31 cellular contexts compared by ENCODE assay signal in genomic region chr7:101599787-101600186, GRCh38. TPM values are rescaled to one million over a fixed set of nuclear protein-coding genes. Genes with fewer than 3 reads are reported as not detected.
"Had no signal": no experiment of that assay in that cellular context is flagged by ENCODE, and none has a peak within 500 bp of the region (broad histone marks: within the 10 kb centered on the region; RNA-seq: fewer than 3 reads in every experiment).

No MANE protein-coding gene starts in this region.

- H3K27me3 Mint-ChIP-seq: stimulated activated naive CD8-positive, alpha-beta T cell treated with anti-CD3 and anti-CD28 coated beads, Interleukin-15, amount 100 ng/mL, for 72 hours had no signal

- H3K36me3 Mint-ChIP-seq: immature natural killer cell; naive B cell; natural killer cell; neural progenitor cell; stimulated activated memory B cell treated with anti-CD40 and anti-IgM and Interleukin-4, amounts not matched to agents 10 μg/mL and 1 μg/mL and 100 μg/mL, for 72 hours had no signal

- FAIRE-seq: islet of Langerhans, kidney had no signal

- H3K79me2 ChIP-seq: parathyroid adenoma had no signal

- H3K9ac ChIP-seq: neural progenitor cell, parathyroid adenoma had no signal

- H3K27ac Mint-ChIP-seq: immature natural killer cell; natural killer cell; nephron progenitor cell; neural progenitor cell; stimulated activated memory B cell treated with anti-CD40 and anti-IgM and Interleukin-4, amounts not matched to agents 10 μg/mL and 1 μg/mL and 100 μg/mL, for 72 hours; stimulated activated naive CD8-positive, alpha-beta T cell treated with anti-CD3 and anti-CD28 coated beads, Interleukin-15, amount 100 ng/mL, for 72 hours had no signal

- H3K4me1 ChIP-seq: parathyroid adenoma, uterus had no signal

- H3K9me3 ChIP-seq: heart left ventricle, left lung, lower lobe of right lung, psoas muscle, upper lobe of right lung, uterus had no signal

- H3K27me3 ChIP-seq: uterus had no signal

- H3K4me2 ChIP-seq: neural progenitor cell, smooth muscle cell had no signal

- H3K27ac ChIP-seq: heart left ventricle, left lung, lower lobe of right lung, neural progenitor cell, parathyroid adenoma, psoas muscle, upper lobe of right lung, uterus had no signal

- H3K4me3 Mint-ChIP-seq: immature natural killer cell; natural killer cell; nephron progenitor cell; neural progenitor cell; stimulated activated memory B cell treated with anti-CD40 and anti-IgM and Interleukin-4, amounts not matched to agents 10 μg/mL and 1 μg/mL and 100 μg/mL, for 72 hours; stimulated activated naive CD8-positive, alpha-beta T cell treated with anti-CD3 and anti-CD28 coated beads, Interleukin-15, amount 100 ng/mL, for 72 hours had no signal

- H2AFZ ChIP-seq: parathyroid adenoma had no signal

- ATAC-seq: heart left ventricle; left colon; left lung; natural killer cell; psoas muscle; stimulated activated memory B cell treated with anti-CD40 and anti-IgM and Interleukin-4, amounts not matched to agents 10 μg/mL and 1 μg/mL and 100 μg/mL, for 72 hours; stimulated activated naive CD8-positive, alpha-beta T cell treated with anti-CD3 and anti-CD28 coated beads, Interleukin-15, amount 100 ng/mL, for 72 hours had no signal

- H3K4me1 Mint-ChIP-seq: immature natural killer cell, naive B cell, natural killer cell had no signal

- H3K9me3 Mint-ChIP-seq: immature natural killer cell; natural killer cell; nephron progenitor cell; neural progenitor cell; stimulated activated memory B cell treated with anti-CD40 and anti-IgM and Interleukin-4, amounts not matched to agents 10 μg/mL and 1 μg/mL and 100 μg/mL, for 72 hours; stimulated activated naive CD8-positive, alpha-beta T cell treated with anti-CD3 and anti-CD28 coated beads, Interleukin-15, amount 100 ng/mL, for 72 hours had no signal

- DNase-seq: heart left ventricle; hypothalamus; immature natural killer cell; kidney; left colon; left lung; mammary epithelial cell; mesenchymal stem cell; naive B cell; natural killer cell; nephron progenitor cell; psoas muscle; stimulated activated CD4-positive, alpha-beta T cell treated with anti-CD3 and anti-CD28 coated beads, Interleukin-1b, Interleukin-23, amount 100 ng/mL, for 48 hours; stimulated activated CD4-positive, alpha-beta T cell treated with anti-CD3 and anti-CD28 coated beads, Interleukin-2, amount 100 ng/mL, for 48 hours; stimulated activated CD4-positive, alpha-beta T cell treated with anti-CD3 and anti-CD28 coated beads, Interleukin-4, amount 100 ng/mL, for 4 hours; stimulated activated CD8-positive, alpha-beta memory T cell treated with anti-CD3 and anti-CD28 coated beads, Interleukin-4, amount 100 ng/mL, for 48 hours; stimulated activated naive CD4-positive, alpha-beta T cell treated with Interleukin-2 at 50 U/mL for 16 hours; stimulated activated naive CD8-positive, alpha-beta T cell treated with anti-CD3 and anti-CD28 coated beads, Interleukin-15, amount 100 ng/mL, for 72 hours had no signal

- H3K36me3 ChIP-seq: heart left ventricle, left lung, lower lobe of right lung, neural progenitor cell, upper lobe of right lung, uterus had no signal

- H3K4me3 ChIP-seq: heart left ventricle, left lung, lower lobe of right lung, neural progenitor cell, psoas muscle, smooth muscle cell, upper lobe of right lung, uterus had no signal

RNA-seq across cellular contexts. Expression of gene MYL10, which starts 29.3 kb away (rescaled TPM):
- total RNA-seq: heart left ventricle, kidney, left colon, left lung, liver, lower lobe of right lung, mammary epithelial cell, mononuclear cell, natural killer cell, osteocyte, posterior vena cava, psoas muscle, temporal lobe, upper lobe of right lung, uterus had no signal
- polyA plus RNA-seq: heart left ventricle, immature natural killer cell, liver, mammary epithelial cell had no signal
